In the genomic region with DNA sequence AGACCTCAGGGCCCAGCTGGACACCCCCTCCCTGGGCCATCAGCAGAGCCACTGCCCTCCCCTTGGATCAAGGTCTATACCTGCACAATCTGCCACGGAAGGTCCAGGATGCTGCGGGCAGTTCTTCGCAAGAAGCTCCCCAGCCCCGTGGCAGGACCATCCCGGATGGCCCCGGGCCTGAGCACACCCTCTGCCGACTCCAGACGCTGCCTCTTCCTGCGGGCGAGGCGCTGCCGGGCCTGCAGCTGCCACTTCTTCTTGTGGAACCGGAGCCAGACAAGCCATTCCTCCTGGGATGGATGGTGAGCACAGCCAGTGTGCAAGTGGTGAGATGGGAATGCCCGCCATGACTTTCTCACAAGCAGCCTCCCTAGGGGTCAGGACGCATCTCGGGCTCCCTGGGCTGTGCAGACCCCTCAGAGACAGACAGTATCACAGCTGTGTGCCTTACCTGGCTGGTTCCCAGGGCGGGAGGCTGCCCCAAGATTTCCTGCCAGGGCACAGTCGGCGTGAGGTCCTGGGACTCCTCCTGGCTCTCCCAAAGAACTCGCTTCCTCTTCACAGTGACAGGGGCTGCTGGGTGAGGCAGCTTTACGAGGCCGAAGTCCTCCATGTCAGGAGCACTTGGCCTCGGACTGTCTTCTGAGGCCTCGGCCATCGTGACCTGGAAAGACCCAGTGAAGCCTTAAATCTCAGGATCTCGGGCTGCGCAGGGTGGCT, we compare ENCODE assay signal across 27 cellular contexts. TPM values are rescaled to one million over a fixed set of nuclear protein-coding genes. Genes with fewer than 3 reads are reported as not detected.
"Had no signal": no experiment of that assay in that cellular context is flagged by ENCODE, and none has a peak within 500 bp of the region (broad histone marks: within the 10 kb centered on the region; RNA-seq: fewer than 3 reads in every experiment).

No MANE protein-coding gene starts in this region.

- H3K27me3 Mint-ChIP-seq: activated B cell treated with CpG ODN at 0.5 μM for 24 hours; activated CD4-positive, alpha-beta T cell treated with anti-CD3 and anti-CD28 coated beads for 36 hours; activated naive CD8-positive, alpha-beta T cell; activated T-cell treated with anti-CD3 and anti-CD28 coated beads, Interleukin-2, amount 50 U/mL, for 24 hours had no signal

- H3K4me1 ChIP-seq: breast epithelium, heart right ventricle, left lung, upper lobe of left lung had no signal

- H3K4me1 Mint-ChIP-seq: activated B cell treated with CpG ODN at 0.5 μM for 24 hours, mesothelial cell of epicardium had no signal

- DNase-seq: activated B cell treated with CpG ODN at 0.5 μM for 24 hours; activated CD4-positive, alpha-beta T cell treated with anti-CD3 and anti-CD28 coated beads for 36 hours; activated CD4-positive, alpha-beta T cell treated with anti-CD3 and anti-CD28 coated beads, Interleukin-2, amount 50 U/mL, for 4 hours; activated CD8-positive, alpha-beta memory T cell treated with anti-CD3 and anti-CD28 coated beads for 24 hours; activated CD8-positive, alpha-beta memory T cell treated with anti-CD3 and anti-CD28 coated beads, Interleukin-2, amount 50 U/mL, for 4 hours; activated naive CD4-positive, alpha-beta T cell; activated T-cell treated with anti-CD3 and anti-CD28 coated beads, Interleukin-2, amount 50 U/mL, for 24 hours; heart right ventricle; occipital lobe; small intestine; stimulated activated CD4-positive, alpha-beta T cell treated with anti-CD3 and anti-CD28 coated beads, Interleukin-4, amount 100 ng/mL, for 1 hour; stimulated activated naive CD4-positive, alpha-beta T cell treated with Interleukin-2 at 50 U/mL for 16 hours; upper lobe of left lung had no signal

- H3K27ac ChIP-seq: breast epithelium, coronary artery, epithelial cell of prostate, heart right ventricle, left lung, thoracic aorta, upper lobe of left lung had no signal

- FAIRE-seq: keratinocyte, small intestine had no signal

- H3K4me3 ChIP-seq: breast epithelium, coronary artery, heart right ventricle, left lung, lung, thoracic aorta, upper lobe of left lung had no signal

- H3K4me3 Mint-ChIP-seq: activated B cell treated with CpG ODN at 0.5 μM for 24 hours; activated CD4-positive, alpha-beta T cell treated with anti-CD3 and anti-CD28 coated beads for 36 hours; activated naive CD8-positive, alpha-beta T cell; activated T-cell treated with anti-CD3 and anti-CD28 coated beads, Interleukin-2, amount 50 U/mL, for 24 hours; mesothelial cell of epicardium; T-helper 1 cell treated with Interleukin-12 subunit alpha and Interleukin-12 subunit beta and Interleukin-4 antibody, amounts not matched to agents 30 μg/mL and 1 μg/mL, for 36 hours had no signal

- H3K36me3 ChIP-seq: breast epithelium had no signal

- H3K9me3 ChIP-seq: breast epithelium, heart right ventricle, left lung, thoracic aorta, upper lobe of left lung had no signal

- H3K9me3 Mint-ChIP-seq: activated B cell treated with CpG ODN at 0.5 μM for 24 hours; activated T-cell treated with anti-CD3 and anti-CD28 coated beads, Interleukin-2, amount 50 U/mL, for 24 hours; activated T-helper 2 cell treated with anti-CD3 and anti-CD28 coated beads, Interferon-gamma antibody, Interleukin-2, Interleukin-4, amounts not matched to agents 10 μg/mL and 5 μg/mL and 100 μg/mL, durations not matched to agents 14 hours and 24 hours and 36 hours; mesothelial cell of epicardium; T-helper 1 cell treated with Interleukin-12 subunit alpha and Interleukin-12 subunit beta and Interleukin-4 antibody, amounts not matched to agents 30 μg/mL and 1 μg/mL, for 36 hours had no signal

- H3K27ac Mint-ChIP-seq: activated B cell treated with CpG ODN at 0.5 μM for 24 hours; activated CD4-positive, alpha-beta T cell treated with anti-CD3 and anti-CD28 coated beads for 36 hours; activated naive CD8-positive, alpha-beta T cell; activated T-cell treated with anti-CD3 and anti-CD28 coated beads, Interleukin-2, amount 50 U/mL, for 24 hours; activated T-helper 2 cell treated with anti-CD3 and anti-CD28 coated beads, Interferon-gamma antibody, Interleukin-2, Interleukin-4, amounts not matched to agents 10 μg/mL and 5 μg/mL and 100 μg/mL, durations not matched to agents 14 hours and 24 hours and 36 hours; mesothelial cell of epicardium; T-helper 1 cell treated with Interleukin-12 subunit alpha and Interleukin-12 subunit beta and Interleukin-4 antibody, amounts not matched to agents 30 μg/mL and 1 μg/mL, for 36 hours had no signal

- H3K27me3 ChIP-seq: breast epithelium, heart right ventricle, left lung, upper lobe of left lung had no signal

RNA-seq across cellular contexts. Expression of gene P2RX2, which starts 30.8 kb away (rescaled TPM):
- total RNA-seq: activated B cell treated with CpG ODN at 0.5 μM for 24 hours; activated CD4-positive, alpha-beta T cell treated with anti-CD3 and anti-CD28 coated beads for 36 hours; activated T-helper 2 cell treated with anti-CD3 and anti-CD28 coated beads, Interferon-gamma antibody, Interleukin-2, Interleukin-4, amounts not matched to agents 10 μg/mL and 5 μg/mL and 100 μg/mL, durations not matched to agents 14 hours and 24 hours and 36 hours; fibroblast of villous mesenchyme; heart right ventricle; left lung; occipital lobe; sciatic nerve; thoracic aorta had no signal
- polyA plus RNA-seq: heart right ventricle, keratinocyte, neural cell had no signal

RNA-seq across cellular contexts. Expression of gene LRCOL1, which starts 39.0 kb away (rescaled TPM):
- total RNA-seq: activated B cell treated with CpG ODN at 0.5 μM for 24 hours; activated CD4-positive, alpha-beta T cell treated with anti-CD3 and anti-CD28 coated beads for 36 hours; activated T-helper 2 cell treated with anti-CD3 and anti-CD28 coated beads, Interferon-gamma antibody, Interleukin-2, Interleukin-4, amounts not matched to agents 10 μg/mL and 5 μg/mL and 100 μg/mL, durations not matched to agents 14 hours and 24 hours and 36 hours; fibroblast of villous mesenchyme; mesothelial cell of epicardium; occipital lobe; sciatic nerve; thoracic aorta had no signal
- polyA plus RNA-seq: keratinocyte, neural cell had no signal
